8 cellular contexts compared by ENCODE assay signal in genomic region chr11:65892137-65892540, GRCh38. TPM values are rescaled to one million over a fixed set of nuclear protein-coding genes. Genes with fewer than 3 reads are reported as not detected.
A peak's percentile ranks its signal among the peaks of the same experiment; 100 is the strongest.
DNase-seq lines count a peak whose midpoint lies in the region; ATAC-seq and TF ChIP-seq lines count a peak whose summit lies in the region.
"Not testable (repeated sequence)": the region's sequence is repeated elsewhere in the genome, so short reads cannot be mapped to it uniquely, and the experiment has no call there.

No MANE protein-coding gene starts in this region.

- not testable (repeated sequence) for H3K36me3 Mint-ChIP-seq in brain

- peak overlapping the region; percentile 22 to 94 (median 72) for H3K27ac Mint-ChIP-seq in brain

- not testable (repeated sequence) for H3K14ac ChIP-seq in mesenchymal stem cell (ENCODE audit: low read length in 2 of 2)

- H2AK5ac ChIP-seq in mesenchymal stem cell (ENCODE audit: low read length, severe bottlenecking) = not testable (repeated sequence)

- in situ Hi-C loops in gastrocnemius medialis (cut with MboI; ENCODE audit: low sequenced_read_pairs in 4 of 4) = not testable (repeated sequence)

- H3K27me3 Mint-ChIP-seq in brain = peaks cover 37% of the 10 kb centered on the region

- H3K27ac ChIP-seq in mesenchymal stem cell (ENCODE audit: low read length, poor library complexity, severe bottlenecking) = peak overlapping the region; percentile 73
- H3K27ac ChIP-seq in gastrocnemius medialis = peak overlapping the region; percentile 93 to 98 (median 96)
- peak overlapping the region; percentile 96 for H3K27ac ChIP-seq in upper lobe of right lung

- not testable (repeated sequence) for H3K23ac ChIP-seq in mesenchymal stem cell (ENCODE audit: low read length in 2 of 2)

- H4K8ac ChIP-seq in mesenchymal stem cell (ENCODE audit: low read length) = not testable (repeated sequence)

- not testable (repeated sequence) for H3K79me1 ChIP-seq in mesenchymal stem cell (replicated peaks; ENCODE audit: low read length, poor library complexity, severe bottlenecking)

- H2BK12ac ChIP-seq in mesenchymal stem cell (ENCODE audit: low read length in 2 of 2) = not testable (repeated sequence)

- DNase-seq in GM12864 (ENCODE audit: low read depth); fibroblast of pulmonary artery (ENCODE audit: low read depth); mesenchymal stem cell; gastrocnemius medialis; upper lobe of right lung: not testable (repeated sequence)
- peak; percentile 38 for DNase-seq in NCI-H82 (lab: John Stamatoyannopoulos, UW)
- peak; percentile 53 to 59 for DNase-seq in activated CD4-positive, alpha-beta T cell treated with anti-CD3 and anti-CD28 coated beads, Interleukin-2, amount 50 U/mL, for 48 hours

- H3K4ac ChIP-seq in mesenchymal stem cell (ENCODE audit: low read depth in 1 of 2, low read length in 2 of 2) = not testable (repeated sequence)

- not testable (repeated sequence) for H4K91ac ChIP-seq in mesenchymal stem cell (ENCODE audit: low read length)

- peak overlapping the region; percentile 86 for H3K4me3 ChIP-seq in GM12864 (ENCODE audit: low read depth, low read length)
- H3K4me3 ChIP-seq in fibroblast of pulmonary artery (replicated peaks; ENCODE audit: low read depth, low read length) = peak overlapping the region; percentile 74
- H3K4me3 ChIP-seq in mesenchymal stem cell (ENCODE audit: insufficient read depth in 1 of 2, low read depth in 1 of 2, low read length in 2 of 2) = peak overlapping the region; percentile 63 to 84
- H3K4me3 ChIP-seq in gastrocnemius medialis = peak overlapping the region; percentile 67 to 81 (median 76)
- H3K4me3 ChIP-seq in upper lobe of right lung = peak overlapping the region; percentile 91

- H2AFZ ChIP-seq in mesenchymal stem cell (ENCODE audit: low read depth, low read length) = not testable (repeated sequence)

- not testable (repeated sequence) for TF ChIP-seq CTCF in GM12864 (IDR thresholded peaks at IDR 0.05; ENCODE audit: low read depth, low read length, missing control alignments); brain (conservative IDR thresholded peaks at IDR 0.05); fibroblast of pulmonary artery (IDR thresholded peaks at IDR 0.05; ENCODE audit: low read length, missing control alignments); gastrocnemius medialis (IDR thresholded peaks at IDR 0.05 in 4 of 5, conservative IDR thresholded peaks at IDR 0.05 in 1 of 5); upper lobe of right lung (IDR thresholded peaks at IDR 0.05)

- TF ChIP-seq POLR2A in gastrocnemius medialis (IDR thresholded peaks at IDR 0.05) = not testable (repeated sequence)

- 67% methylated on average over 5 of the region's 5 CpGs for WGBS in mesenchymal stem cell

- not testable (repeated sequence) for H3K18ac ChIP-seq in mesenchymal stem cell (ENCODE audit: low read depth in 1 of 2, low read length in 2 of 2)

- H2BK120ac ChIP-seq in mesenchymal stem cell (ENCODE audit: low read depth, low read length) = not testable (repeated sequence)

- H3K4me3 Mint-ChIP-seq in brain = peak overlapping the region; percentile 80 to 99 (median 84)

- H3K9me3 Mint-ChIP-seq in brain = not testable (repeated sequence)

- peaks cover 58% of the 10 kb centered on the region for H3K4me1 Mint-ChIP-seq in brain

- not testable (repeated sequence) for H2BK5ac ChIP-seq in mesenchymal stem cell (ENCODE audit: low read depth, low read length, poor library complexity, severe bottlenecking)

- peak overlapping the region; percentile 97 for H3K4me2 ChIP-seq in mesenchymal stem cell (ENCODE audit: low read length, poor library complexity, severe bottlenecking)

- not testable (repeated sequence) for ATAC-seq in gastrocnemius medialis, upper lobe of right lung

- H3K9me3 ChIP-seq in mesenchymal stem cell (ENCODE audit: control insufficient read depth, low read length); gastrocnemius medialis; upper lobe of right lung: not testable (repeated sequence)

- H3K4me1 ChIP-seq in mesenchymal stem cell (ENCODE audit: control insufficient read depth, insufficient read depth, low read depth, low read length) = peaks cover 49% of the 10 kb centered on the region
- peaks cover 40 to 51% of the 10 kb centered on the region in 2 donors for H3K4me1 ChIP-seq in gastrocnemius medialis
- H3K4me1 ChIP-seq in upper lobe of right lung = peaks cover 48% of the 10 kb centered on the region

- not testable (repeated sequence) for H3K27me3 ChIP-seq in mesenchymal stem cell (ENCODE audit: control insufficient read depth in 1 of 2, insufficient read depth in 1 of 2, low read length in 2 of 2); gastrocnemius medialis; upper lobe of right lung

- peaks cover 46% of the 10 kb centered on the region in 2 experiments for H3K36me3 ChIP-seq in mesenchymal stem cell (ENCODE audit: control insufficient read depth in 1 of 2, insufficient read depth in 2 of 2, low read depth in 1 of 2, low read length in 2 of 2)
- not testable (repeated sequence) for H3K36me3 ChIP-seq in gastrocnemius medialis, upper lobe of right lung

- H2BK15ac ChIP-seq in mesenchymal stem cell (ENCODE audit: low read depth, poor library complexity, severe bottlenecking) = not testable (repeated sequence)

- intact Hi-C loops in gastrocnemius medialis (cut with DNase I; ENCODE audit: low total_unique reads); upper lobe of right lung (cut with DNase I): not testable (repeated sequence)

- H3K9ac ChIP-seq in mesenchymal stem cell (ENCODE audit: low read length) = peak overlapping the region; percentile 94

RNA-seq across cellular contexts. Expression of gene CCDC85B, which starts 1.7 kb away (rescaled TPM):
- polyA plus RNA-seq in brain (ENCODE audit: insufficient read depth, low read depth, low replicate concordance) = 38.8 TPM
- 16.4 TPM for polyA plus RNA-seq in mesenchymal stem cell (2013, experiment 1 of 2)
- polyA plus RNA-seq in mesenchymal stem cell (2013, experiment 2 of 2) = 16.3 TPM
- total RNA-seq in gastrocnemius medialis = 10 to 100 TPM; 25.4 to 81.3 (median 42.4) TPM
- 36.4 TPM for total RNA-seq in upper lobe of right lung

RNA-seq across cellular contexts. Expression of gene FIBP, which starts 3.9 kb away (rescaled TPM):
- 143 TPM for polyA plus RNA-seq in brain (ENCODE audit: insufficient read depth, low read depth, low replicate concordance)
- polyA plus RNA-seq in mesenchymal stem cell (2013, experiment 1 of 2) = 105 TPM
- 106 TPM for polyA plus RNA-seq in mesenchymal stem cell (2013, experiment 2 of 2)
- 10 to 100 TPM; 39.6 to 79.3 (median 53.0) TPM for total RNA-seq in gastrocnemius medialis
- 35.5 TPM for total RNA-seq in upper lobe of right lung

RNA-seq across cellular contexts. Expression of gene FOSL1, which starts 8.0 kb away (rescaled TPM):
- polyA plus RNA-seq in brain (ENCODE audit: insufficient read depth, low read depth, low replicate concordance) = 0.76 TPM
- polyA plus RNA-seq in mesenchymal stem cell (2013, experiment 1 of 2) = 40.2 TPM
- 38.9 TPM for polyA plus RNA-seq in mesenchymal stem cell (2013, experiment 2 of 2)
- total RNA-seq in gastrocnemius medialis (1 to 10 TPM in 3 of 4 donors, under 1 TPM in 1; 0.36 to 9.3 (median 5.2) TPM), upper lobe of right lung (3.9 TPM)

RNA-seq across cellular contexts. Expression of gene CTSW, which starts 12.5 kb away (rescaled TPM):
- polyA plus RNA-seq in brain (ENCODE audit: insufficient read depth, low read depth, low replicate concordance) = 0.76 TPM
- polyA plus RNA-seq in mesenchymal stem cell (2013, experiment 1 of 2) = 0.11 TPM
- not detected for polyA plus RNA-seq in mesenchymal stem cell (2013, experiment 2 of 2)
- total RNA-seq in gastrocnemius medialis = under 1 TPM in 3 of 4 donors, not detected in 1; 0.20 to 0.49 (median 0.32) TPM
- 17.2 TPM for total RNA-seq in upper lobe of right lung

RNA-seq across cellular contexts. Expression of gene EFEMP2, which starts 19.5 kb away (rescaled TPM):
- polyA plus RNA-seq in brain (ENCODE audit: insufficient read depth, low read depth, low replicate concordance) = 17.1 TPM
- polyA plus RNA-seq in mesenchymal stem cell (2013, experiment 1 of 2) = 306 TPM
- polyA plus RNA-seq in mesenchymal stem cell (2013, experiment 2 of 2) = 314 TPM
- total RNA-seq in gastrocnemius medialis = 10 to 100 TPM; 20.6 to 24.1 (median 22.9) TPM
- total RNA-seq in upper lobe of right lung = 62.0 TPM
